Comparison of ENCODE assay signal across 7 cellular contexts in the genomic region with DNA sequence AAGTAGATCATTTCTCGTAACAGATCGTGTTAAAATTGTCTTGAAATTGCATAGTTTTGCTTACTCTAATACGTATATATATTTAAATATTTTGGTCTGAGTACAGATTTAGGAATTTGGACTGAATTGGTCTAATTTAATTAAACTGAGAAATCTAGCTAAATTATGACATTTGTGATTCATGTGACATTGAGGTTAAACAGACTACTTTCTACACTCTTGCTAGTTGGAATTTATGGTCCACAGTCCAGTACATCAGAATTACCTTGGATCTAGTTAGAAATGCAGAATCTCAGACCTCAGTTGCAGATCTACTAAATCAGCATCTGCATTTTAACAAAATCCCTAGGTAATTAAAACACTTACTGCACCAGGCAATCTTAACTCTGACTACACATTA.
"Had no signal": no experiment of that assay in that cellular context is flagged by ENCODE, and none has a peak within 500 bp of the region (broad histone marks: within the 10 kb centered on the region; RNA-seq: fewer than 3 reads in every experiment).

No MANE protein-coding gene starts in this region.

- H3K4me3 ChIP-seq: K562 had no signal

- H3K9ac ChIP-seq: KMS-11 had no signal

- ATAC-seq: HepG2, K562 had no signal

- H3K27ac ChIP-seq: HL-60, KMS-11 had no signal

- H3K4me2 ChIP-seq: KMS-11 had no signal

- DNase-seq: IMR-90, KBM-7, KG1 had no signal
